In the genomic region with DNA sequence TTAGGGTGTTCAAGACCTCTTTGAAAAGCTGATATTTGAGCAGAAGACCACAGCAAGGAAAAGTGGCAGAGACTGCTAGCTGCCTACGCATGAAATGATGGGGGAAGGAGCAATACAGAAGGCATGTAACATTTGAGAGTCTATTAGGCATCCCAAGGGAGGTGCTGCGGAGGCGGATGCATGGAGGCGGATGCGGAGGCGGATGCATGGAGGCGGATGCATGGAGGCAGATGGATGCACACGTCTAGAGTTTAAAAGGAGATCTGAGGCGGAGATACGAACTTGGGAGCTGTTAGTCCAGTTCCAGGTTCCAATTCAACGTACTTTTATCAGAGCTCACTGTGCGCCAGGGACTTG, we compare ENCODE assay signal across 1 cellular context.
TF ChIP-seq lines count a peak whose summit lies in the region.

No MANE protein-coding gene starts in this region.

TF ChIP-seq in H1, 55 proteins besides CTCF, POLR2A, EP300 and RAD21:
- TF ChIP-seq JUN (IDR thresholded peaks at IDR 0.05; ENCODE audit: low read depth, low read length) (no peak), EGR1 (IDR thresholded peaks at IDR 0.05; ENCODE audit: borderline replicate concordance, low read depth, low read length) (peak; percentile 98), RXRA (IDR thresholded peaks at IDR 0.05; ENCODE audit: insufficient read depth, low read depth, low read length) (no peak), YY1 (IDR thresholded peaks at IDR 0.05; ENCODE audit: low read depth, low read length) (0 out of 2 replicates have a peak, but pooled peaks have one; percentile 70), SAP30 (IDR thresholded peaks at IDR 0.05; ENCODE audit: insufficient read depth, insufficient replicate concordance, low read length) (peak; percentile 22), BRCA1 (IDR thresholded peaks at IDR 0.05; ENCODE audit: low read depth, low read length) (no peak), POU5F1 (IDR thresholded peaks at IDR 0.05; ENCODE audit: low read depth, low read length) (no peak), CBX5 (IDR thresholded peaks at IDR 0.05; ENCODE audit: low read depth, low read length) (no peak), CHD2 (IDR thresholded peaks at IDR 0.05; ENCODE audit: low read length) (no peak), PHF8 (conservative IDR thresholded peaks at IDR 0.05; ENCODE audit: low read depth, low read length) (no peak; the same call in 1 of the 2 replicates), BACH1 (IDR thresholded peaks at IDR 0.05; ENCODE audit: low read length) (no peak)
TF ChIP-seq in H1: peak in this region for 3.
